ENCODE assay signal across 1 cellular context in the genomic region with DNA sequence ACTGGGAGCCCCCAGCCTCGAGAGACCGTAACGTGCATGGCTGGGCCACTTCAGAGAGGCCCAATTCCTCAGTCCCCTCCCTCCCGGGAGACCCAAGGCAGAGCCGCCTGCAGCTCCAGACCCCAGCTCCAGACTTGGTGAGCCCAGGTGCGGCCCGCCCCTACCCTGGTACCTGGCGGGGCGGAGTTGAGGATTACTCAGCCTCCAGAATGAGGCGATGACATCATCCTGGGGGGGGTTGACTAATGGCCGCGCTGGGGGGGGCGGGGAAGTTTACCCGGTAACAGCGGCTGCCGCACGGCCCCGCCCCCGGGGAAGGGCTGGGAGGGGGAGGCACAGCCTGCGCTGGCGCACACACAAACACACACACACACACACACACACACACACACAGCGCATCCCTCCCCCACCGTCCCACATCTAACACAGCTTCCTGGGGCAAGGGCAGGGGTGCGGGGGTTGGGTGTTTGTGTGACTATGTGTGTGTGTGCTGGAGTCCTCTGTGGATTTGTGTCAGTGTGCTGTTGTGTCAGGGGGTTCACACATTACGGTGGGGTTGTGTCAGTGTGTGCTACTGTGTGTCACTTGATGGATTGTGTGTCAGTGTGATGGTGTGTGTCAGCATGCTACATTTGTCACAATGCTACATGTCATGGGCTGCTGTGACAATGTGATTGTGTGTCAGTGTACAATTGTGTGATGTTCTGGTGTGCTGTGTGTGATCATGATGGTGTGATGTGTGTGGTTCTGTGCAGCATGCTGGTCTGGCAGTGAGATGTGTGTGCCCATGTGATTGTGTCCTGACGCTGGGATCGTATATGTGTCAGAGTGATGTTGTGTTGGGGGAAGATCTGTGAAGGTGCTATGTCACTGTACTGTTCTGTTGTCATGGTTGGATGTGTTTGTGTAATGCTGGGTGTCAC.
A peak's percentile ranks its signal among the peaks of the same experiment; 100 is the strongest.
TF ChIP-seq lines count a peak whose summit lies in the region.

No MANE protein-coding gene starts in this region.

TF ChIP-seq in HepG2, 621 proteins besides CTCF, POLR2A, EP300 and RAD21 (continued from another document and continues in another):
- peak; percentile 5; the same call in 1 of the 2 replicates for TF ChIP-seq ARID4A (CRISPR knock-in tag; IDR thresholded peaks at IDR 0.05; ENCODE audit: borderline replicate concordance)
- TF ChIP-seq, protein P1, sequence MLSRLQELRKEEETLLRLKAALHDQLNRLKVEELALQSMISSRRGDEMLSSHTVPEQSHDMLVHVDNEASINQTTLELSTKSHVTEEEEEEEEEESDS (CRISPR knock-in tag; IDR thresholded peaks at IDR 0.05; ENCODE audit: borderline replicate concordance) = no peak
- TF ChIP-seq, protein P2, sequence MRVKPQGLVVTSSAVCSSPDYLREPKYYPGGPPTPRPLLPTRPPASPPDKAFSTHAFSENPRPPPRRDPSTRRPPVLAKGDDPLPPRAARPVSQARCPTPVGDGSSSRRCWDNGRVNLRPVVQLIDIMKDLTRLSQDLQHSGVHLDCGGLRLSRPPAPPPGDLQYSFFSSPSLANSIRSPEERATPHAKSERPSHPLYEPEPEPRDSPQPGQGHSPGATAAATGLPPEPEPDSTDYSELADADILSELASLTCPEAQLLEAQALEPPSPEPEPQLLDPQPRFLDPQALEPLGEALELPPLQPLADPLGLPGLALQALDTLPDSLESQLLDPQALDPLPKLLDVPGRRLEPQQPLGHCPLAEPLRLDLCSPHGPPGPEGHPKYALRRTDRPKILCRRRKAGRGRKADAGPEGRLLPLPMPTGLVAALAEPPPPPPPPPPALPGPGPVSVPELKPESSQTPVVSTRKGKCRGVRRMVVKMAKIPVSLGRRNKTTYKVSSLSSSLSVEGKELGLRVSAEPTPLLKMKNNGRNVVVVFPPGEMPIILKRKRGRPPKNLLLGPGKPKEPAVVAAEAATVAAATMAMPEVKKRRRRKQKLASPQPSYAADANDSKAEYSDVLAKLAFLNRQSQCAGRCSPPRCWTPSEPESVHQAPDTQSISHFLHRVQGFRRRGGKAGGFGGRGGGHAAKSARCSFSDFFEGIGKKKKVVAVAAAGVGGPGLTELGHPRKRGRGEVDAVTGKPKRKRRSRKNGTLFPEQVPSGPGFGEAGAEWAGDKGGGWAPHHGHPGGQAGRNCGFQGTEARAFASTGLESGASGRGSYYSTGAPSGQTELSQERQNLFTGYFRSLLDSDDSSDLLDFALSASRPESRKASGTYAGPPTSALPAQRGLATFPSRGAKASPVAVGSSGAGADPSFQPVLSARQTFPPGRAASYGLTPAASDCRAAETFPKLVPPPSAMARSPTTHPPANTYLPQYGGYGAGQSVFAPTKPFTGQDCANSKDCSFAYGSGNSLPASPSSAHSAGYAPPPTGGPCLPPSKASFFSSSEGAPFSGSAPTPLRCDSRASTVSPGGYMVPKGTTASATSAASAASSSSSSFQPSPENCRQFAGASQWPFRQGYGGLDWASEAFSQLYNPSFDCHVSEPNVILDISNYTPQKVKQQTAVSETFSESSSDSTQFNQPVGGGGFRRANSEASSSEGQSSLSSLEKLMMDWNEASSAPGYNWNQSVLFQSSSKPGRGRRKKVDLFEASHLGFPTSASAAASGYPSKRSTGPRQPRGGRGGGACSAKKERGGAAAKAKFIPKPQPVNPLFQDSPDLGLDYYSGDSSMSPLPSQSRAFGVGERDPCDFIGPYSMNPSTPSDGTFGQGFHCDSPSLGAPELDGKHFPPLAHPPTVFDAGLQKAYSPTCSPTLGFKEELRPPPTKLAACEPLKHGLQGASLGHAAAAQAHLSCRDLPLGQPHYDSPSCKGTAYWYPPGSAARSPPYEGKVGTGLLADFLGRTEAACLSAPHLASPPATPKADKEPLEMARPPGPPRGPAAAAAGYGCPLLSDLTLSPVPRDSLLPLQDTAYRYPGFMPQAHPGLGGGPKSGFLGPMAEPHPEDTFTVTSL (CRISPR knock-in tag; IDR thresholded peaks at IDR 0.05; ENCODE audit: borderline replicate concordance) = no peak
- peak; percentile 85 for TF ChIP-seq ATF3 (CRISPR knock-in tag; IDR thresholded peaks at IDR 0.05)
- TF ChIP-seq ZNF646 (CRISPR knock-in tag; IDR thresholded peaks at IDR 0.05) = peak; percentile 99
- peak; percentile 36; the same call in 1 of the 2 replicates for TF ChIP-seq GATAD2A (CRISPR knock-in tag; IDR thresholded peaks at IDR 0.05)
- TF ChIP-seq CREB1 (IDR thresholded peaks at IDR 0.05) = 0 out of 2 replicates have a peak, but pooled peaks have one; percentile 25
- peak; percentile 19; the same call in 1 of the 2 replicates for TF ChIP-seq CREB1 (CRISPR knock-in tag; IDR thresholded peaks at IDR 0.05)
- 0 out of 2 replicates have a peak, but pooled peaks have one; percentile 40 for TF ChIP-seq AFF4 (CRISPR knock-in tag; IDR thresholded peaks at IDR 0.05)
- TF ChIP-seq CC2D1A (CRISPR knock-in tag; IDR thresholded peaks at IDR 0.05) = 0 out of 2 replicates have a peak, but pooled peaks have one; percentile 30
- TF ChIP-seq ZNF3 (CRISPR knock-in tag; IDR thresholded peaks at IDR 0.05) = no peak
- TF ChIP-seq YEATS4 (CRISPR knock-in tag; IDR thresholded peaks at IDR 0.05; ENCODE audit: borderline replicate concordance) = 0 out of 2 replicates have a peak, but pooled peaks have one; percentile 43
- TF ChIP-seq ZNF441 (CRISPR knock-in tag; IDR thresholded peaks at IDR 0.05; ENCODE audit: borderline replicate concordance) = peak; percentile 66; the same call in 1 of the 2 replicates
- TF ChIP-seq, protein P3, sequence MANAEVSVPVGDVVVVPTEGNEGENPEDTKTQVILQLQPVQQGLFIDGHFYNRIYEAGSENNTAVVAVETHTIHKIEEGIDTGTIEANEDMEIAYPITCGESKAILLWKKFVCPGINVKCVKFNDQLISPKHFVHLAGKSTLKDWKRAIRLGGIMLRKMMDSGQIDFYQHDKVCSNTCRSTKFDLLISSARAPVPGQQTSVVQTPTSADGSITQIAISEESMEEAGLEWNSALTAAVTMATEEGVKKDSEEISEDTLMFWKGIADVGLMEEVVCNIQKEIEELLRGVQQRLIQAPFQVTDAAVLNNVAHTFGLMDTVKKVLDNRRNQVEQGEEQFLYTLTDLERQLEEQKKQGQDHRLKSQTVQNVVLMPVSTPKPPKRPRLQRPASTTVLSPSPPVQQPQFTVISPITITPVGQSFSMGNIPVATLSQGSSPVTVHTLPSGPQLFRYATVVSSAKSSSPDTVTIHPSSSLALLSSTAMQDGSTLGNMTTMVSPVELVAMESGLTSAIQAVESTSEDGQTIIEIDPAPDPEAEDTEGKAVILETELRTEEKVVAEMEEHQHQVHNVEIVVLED (CRISPR knock-in tag; IDR thresholded peaks at IDR 0.05; ENCODE audit: borderline replicate concordance) = no peak
- TF ChIP-seq ZNF337 (CRISPR knock-in tag; IDR thresholded peaks at IDR 0.05; ENCODE audit: borderline replicate concordance, low read depth) = no peak
- no peak for TF ChIP-seq ZNF597 (CRISPR knock-in tag; IDR thresholded peaks at IDR 0.05)
